Comparison of ENCODE assay signal across 19 cellular contexts in genomic region chr16:66599726-66600125, GRCh38. TPM values are rescaled to one million over a fixed set of nuclear protein-coding genes. Genes with fewer than 3 reads are reported as not detected.
"Had no signal": no experiment of that assay in that cellular context is flagged by ENCODE, and none has a peak within 500 bp of the region (broad histone marks: within the 10 kb centered on the region; RNA-seq: fewer than 3 reads in every experiment).

No MANE protein-coding gene starts in this region.

- H3K4me1 ChIP-seq: neural progenitor cell, psoas muscle had no signal

- DNase-seq: activated B cell treated with CpG ODN at 0.5 μM for 24 hours; activated gamma-delta T cell; activated T-cell treated with anti-CD3 and anti-CD28 coated beads, Interleukin-2, amount 50 U/mL, for 48 hours; anterior cingulate cortex; caudate nucleus; effector memory CD8-positive, alpha-beta T cell; left ventricle myocardium superior; ovary; psoas muscle; right cardiac atrium; transverse colon had no signal

- H3K4me3 Mint-ChIP-seq: activated B cell treated with CpG ODN at 0.5 μM for 24 hours; effector memory CD8-positive, alpha-beta T cell; neural progenitor cell; stimulated activated naive CD8-positive, alpha-beta T cell treated with anti-CD3 and anti-CD28 coated beads, Interleukin-15, Interleukin-2, amounts not matched to agents 100 ng/mL and 50 ng/mL, for 24 hours had no signal

- H3K9me3 ChIP-seq: ovary, psoas muscle, transverse colon, vagina had no signal

- H3K36me3 ChIP-seq: neural progenitor cell, ovary, transverse colon, vagina had no signal

- H3K27ac ChIP-seq: neural progenitor cell, ovary, psoas muscle, skin epidermis, transverse colon, vagina had no signal

- H3K27me3 Mint-ChIP-seq: effector memory CD8-positive, alpha-beta T cell; stimulated activated naive CD8-positive, alpha-beta T cell treated with anti-CD3 and anti-CD28 coated beads, Interleukin-15, Interleukin-2, amounts not matched to agents 100 ng/mL and 50 ng/mL, for 24 hours had no signal

- H3K9me3 Mint-ChIP-seq: effector memory CD8-positive, alpha-beta T cell; neural progenitor cell had no signal

- H3K4me3 ChIP-seq: neural progenitor cell, ovary, psoas muscle, skin epidermis, transverse colon, vagina had no signal

- H3K27ac Mint-ChIP-seq: activated B cell treated with CpG ODN at 0.5 μM for 24 hours; brain; effector memory CD8-positive, alpha-beta T cell; neural progenitor cell; stimulated activated naive CD8-positive, alpha-beta T cell treated with anti-CD3 and anti-CD28 coated beads, Interleukin-15, Interleukin-2, amounts not matched to agents 100 ng/mL and 50 ng/mL, for 24 hours had no signal

- ATAC-seq: effector memory CD8-positive, alpha-beta T cell; left ventricle myocardium superior; psoas muscle; right cardiac atrium had no signal

- H3K36me3 Mint-ChIP-seq: neural progenitor cell had no signal

- H3K27me3 ChIP-seq: neural progenitor cell, ovary, vagina had no signal

RNA-seq across cellular contexts. Expression of gene CMTM2, which starts 20.5 kb away (rescaled TPM):
- total RNA-seq: activated B cell treated with CpG ODN at 0.5 μM for 24 hours, dermis microvascular lymphatic vessel endothelial cell, fibroblast of villous mesenchyme, glomerular endothelial cell, left ventricle myocardium superior, psoas muscle, vagina had no signal
- polyA plus RNA-seq: right cardiac atrium had no signal

RNA-seq across cellular contexts. Expression of gene CMTM1, which starts 33.5 kb away (rescaled TPM):
- total RNA-seq: vagina had no signal
